ENCODE assay signal across 1 cellular context in the genomic region with DNA sequence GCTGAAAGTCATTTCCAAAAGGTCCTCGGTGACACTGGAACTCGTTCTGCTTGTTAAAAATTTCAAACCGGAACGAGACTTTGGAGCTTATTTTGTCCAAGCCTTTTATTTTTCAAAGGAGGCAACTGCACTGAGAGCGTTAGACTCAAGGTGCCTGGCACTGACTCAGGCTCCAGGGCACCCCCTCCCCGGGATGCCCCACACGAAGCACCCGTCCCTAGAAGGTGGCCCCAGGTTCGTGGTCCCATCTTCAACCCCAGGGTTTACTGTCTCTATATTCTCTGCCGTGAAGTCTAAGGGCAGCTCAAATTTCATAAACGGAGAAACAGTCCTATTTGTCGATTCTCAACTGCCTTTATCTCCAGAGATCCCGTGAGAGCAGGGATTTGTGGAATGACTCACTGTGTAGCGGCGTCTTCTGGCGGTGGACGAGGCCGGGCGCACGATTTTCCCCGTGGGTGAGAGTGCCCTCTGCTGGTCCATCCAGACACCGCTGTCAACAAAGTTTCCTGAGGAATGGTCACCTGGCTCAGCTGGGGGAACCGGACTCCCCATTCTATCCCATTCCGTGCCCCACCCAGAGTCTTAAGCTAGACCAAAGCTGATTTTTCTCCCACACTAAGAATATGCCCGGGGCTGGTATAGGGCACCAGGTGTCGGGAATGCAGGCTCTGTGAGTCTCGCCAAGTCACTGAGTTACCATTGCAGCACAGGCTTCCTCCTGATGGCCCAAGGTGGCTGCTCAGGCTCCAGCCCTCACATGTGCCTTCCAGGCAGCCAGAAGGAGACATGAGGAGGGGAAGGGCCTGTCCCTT.
TF ChIP-seq lines count a peak whose summit lies in the region.

No MANE protein-coding gene starts in this region.

TF ChIP-seq in HepG2, 621 proteins besides CTCF, POLR2A, EP300 and RAD21 (continued from another document and continues in another):
- TF ChIP-seq ZSCAN5A (CRISPR knock-in tag; IDR thresholded peaks at IDR 0.05; ENCODE audit: borderline replicate concordance) (peak; percentile 64; the same call in 1 of the 2 replicates), STAT5B (CRISPR knock-in tag; IDR thresholded peaks at IDR 0.05) (no peak), PITX1 (CRISPR knock-in tag; IDR thresholded peaks at IDR 0.05) (peak; percentile 60; the same call in 1 of the 2 replicates), GPN1 (CRISPR knock-in tag; IDR thresholded peaks at IDR 0.05; ENCODE audit: borderline replicate concordance) (no peak), FOXO1 (CRISPR knock-in tag; IDR thresholded peaks at IDR 0.05) (peak; percentile 62), ZKSCAN8 (CRISPR knock-in tag; IDR thresholded peaks at IDR 0.05; ENCODE audit: borderline replicate concordance) (no peak), ZNF281 (CRISPR knock-in tag; IDR thresholded peaks at IDR 0.05; ENCODE audit: borderline replicate concordance) (peak; percentile 21; the same call in 1 of the 2 replicates), SMC3 (IDR thresholded peaks at IDR 0.05; ENCODE audit: low read length) (peak; percentile 71), ZBTB7B (CRISPR knock-in tag; IDR thresholded peaks at IDR 0.05) (peak; percentile 30; the same call in 1 of the 2 replicates), CAMTA2 (CRISPR knock-in tag; IDR thresholded peaks at IDR 0.05; ENCODE audit: borderline replicate concordance) (no peak), MEIS2 (CRISPR knock-in tag; IDR thresholded peaks at IDR 0.05) (no peak), ZNF280B (CRISPR knock-in tag; IDR thresholded peaks at IDR 0.05; ENCODE audit: borderline replicate concordance) (0 out of 2 replicates have a peak, but pooled peaks have one; percentile 12), GFI1 (CRISPR knock-in tag; IDR thresholded peaks at IDR 0.05; ENCODE audit: borderline replicate concordance) (peak; percentile 59; the same call in 1 of the 2 replicates), SAP130 (CRISPR knock-in tag; IDR thresholded peaks at IDR 0.05; ENCODE audit: low read depth) (peak; percentile 66), PAXIP1 (CRISPR knock-in tag; conservative IDR thresholded peaks at IDR 0.05) (no peak; the same call in 1 of the 2 replicates), ZNF17 (CRISPR knock-in tag; IDR thresholded peaks at IDR 0.05) (no peak), ZNF280D (CRISPR knock-in tag; IDR thresholded peaks at IDR 0.05) (0 out of 2 replicates have a peak, but pooled peaks have one; percentile 56), ZNF263 (CRISPR knock-in tag; IDR thresholded peaks at IDR 0.05) (0 out of 2 replicates have a peak, but pooled peaks have one; percentile 36), RXRB (CRISPR knock-in tag; IDR thresholded peaks at IDR 0.05; ENCODE audit: borderline replicate concordance) (peak; percentile 29; the same call in 1 of the 2 replicates), NFKBIZ (CRISPR knock-in tag; IDR thresholded peaks at IDR 0.05) (no peak), ZNF670 (CRISPR knock-in tag; IDR thresholded peaks at IDR 0.05; ENCODE audit: borderline replicate concordance) (0 out of 2 replicates have a peak, but pooled peaks have one; percentile 44), NFYB (CRISPR knock-in tag; IDR thresholded peaks at IDR 0.05) (peak; percentile 27; the same call in 1 of the 2 replicates), ZNF230 (CRISPR knock-in tag; IDR thresholded peaks at IDR 0.05) (no peak)
- TF ChIP-seq, protein P1, sequence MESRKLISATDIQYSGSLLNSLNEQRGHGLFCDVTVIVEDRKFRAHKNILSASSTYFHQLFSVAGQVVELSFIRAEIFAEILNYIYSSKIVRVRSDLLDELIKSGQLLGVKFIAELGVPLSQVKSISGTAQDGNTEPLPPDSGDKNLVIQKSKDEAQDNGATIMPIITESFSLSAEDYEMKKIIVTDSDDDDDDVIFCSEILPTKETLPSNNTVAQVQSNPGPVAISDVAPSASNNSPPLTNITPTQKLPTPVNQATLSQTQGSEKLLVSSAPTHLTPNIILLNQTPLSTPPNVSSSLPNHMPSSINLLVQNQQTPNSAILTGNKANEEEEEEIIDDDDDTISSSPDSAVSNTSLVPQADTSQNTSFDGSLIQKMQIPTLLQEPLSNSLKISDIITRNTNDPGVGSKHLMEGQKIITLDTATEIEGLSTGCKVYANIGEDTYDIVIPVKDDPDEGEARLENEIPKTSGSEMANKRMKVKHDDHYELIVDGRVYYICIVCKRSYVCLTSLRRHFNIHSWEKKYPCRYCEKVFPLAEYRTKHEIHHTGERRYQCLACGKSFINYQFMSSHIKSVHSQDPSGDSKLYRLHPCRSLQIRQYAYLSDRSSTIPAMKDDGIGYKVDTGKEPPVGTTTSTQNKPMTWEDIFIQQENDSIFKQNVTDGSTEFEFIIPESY (CRISPR knock-in tag; IDR thresholded peaks at IDR 0.05): 0 out of 2 replicates have a peak, but pooled peaks have one; percentile 16
- TF ChIP-seq, protein P2, sequence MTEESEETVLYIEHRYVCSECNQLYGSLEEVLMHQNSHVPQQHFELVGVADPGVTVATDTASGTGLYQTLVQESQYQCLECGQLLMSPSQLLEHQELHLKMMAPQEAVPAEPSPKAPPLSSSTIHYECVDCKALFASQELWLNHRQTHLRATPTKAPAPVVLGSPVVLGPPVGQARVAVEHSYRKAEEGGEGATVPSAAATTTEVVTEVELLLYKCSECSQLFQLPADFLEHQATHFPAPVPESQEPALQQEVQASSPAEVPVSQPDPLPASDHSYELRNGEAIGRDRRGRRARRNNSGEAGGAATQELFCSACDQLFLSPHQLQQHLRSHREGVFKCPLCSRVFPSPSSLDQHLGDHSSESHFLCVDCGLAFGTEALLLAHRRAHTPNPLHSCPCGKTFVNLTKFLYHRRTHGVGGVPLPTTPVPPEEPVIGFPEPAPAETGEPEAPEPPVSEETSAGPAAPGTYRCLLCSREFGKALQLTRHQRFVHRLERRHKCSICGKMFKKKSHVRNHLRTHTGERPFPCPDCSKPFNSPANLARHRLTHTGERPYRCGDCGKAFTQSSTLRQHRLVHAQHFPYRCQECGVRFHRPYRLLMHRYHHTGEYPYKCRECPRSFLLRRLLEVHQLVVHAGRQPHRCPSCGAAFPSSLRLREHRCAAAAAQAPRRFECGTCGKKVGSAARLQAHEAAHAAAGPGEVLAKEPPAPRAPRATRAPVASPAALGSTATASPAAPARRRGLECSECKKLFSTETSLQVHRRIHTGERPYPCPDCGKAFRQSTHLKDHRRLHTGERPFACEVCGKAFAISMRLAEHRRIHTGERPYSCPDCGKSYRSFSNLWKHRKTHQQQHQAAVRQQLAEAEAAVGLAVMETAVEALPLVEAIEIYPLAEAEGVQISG (CRISPR knock-in tag; IDR thresholded peaks at IDR 0.05): peak; percentile 27; the same call in 1 of the 2 replicates
- TF ChIP-seq, protein P3, sequence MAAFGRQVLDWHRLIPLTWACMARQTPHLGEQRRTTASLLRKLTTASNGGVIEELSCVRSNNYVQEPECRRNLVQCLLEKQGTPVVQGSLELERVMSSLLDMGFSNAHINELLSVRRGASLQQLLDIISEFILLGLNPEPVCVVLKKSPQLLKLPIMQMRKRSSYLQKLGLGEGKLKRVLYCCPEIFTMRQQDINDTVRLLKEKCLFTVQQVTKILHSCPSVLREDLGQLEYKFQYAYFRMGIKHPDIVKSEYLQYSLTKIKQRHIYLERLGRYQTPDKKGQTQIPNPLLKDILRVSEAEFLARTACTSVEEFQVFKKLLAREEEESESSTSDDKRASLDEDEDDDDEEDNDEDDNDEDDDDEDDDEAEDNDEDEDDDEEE (CRISPR knock-in tag; IDR thresholded peaks at IDR 0.05): no peak
- TF ChIP-seq, protein P4, sequence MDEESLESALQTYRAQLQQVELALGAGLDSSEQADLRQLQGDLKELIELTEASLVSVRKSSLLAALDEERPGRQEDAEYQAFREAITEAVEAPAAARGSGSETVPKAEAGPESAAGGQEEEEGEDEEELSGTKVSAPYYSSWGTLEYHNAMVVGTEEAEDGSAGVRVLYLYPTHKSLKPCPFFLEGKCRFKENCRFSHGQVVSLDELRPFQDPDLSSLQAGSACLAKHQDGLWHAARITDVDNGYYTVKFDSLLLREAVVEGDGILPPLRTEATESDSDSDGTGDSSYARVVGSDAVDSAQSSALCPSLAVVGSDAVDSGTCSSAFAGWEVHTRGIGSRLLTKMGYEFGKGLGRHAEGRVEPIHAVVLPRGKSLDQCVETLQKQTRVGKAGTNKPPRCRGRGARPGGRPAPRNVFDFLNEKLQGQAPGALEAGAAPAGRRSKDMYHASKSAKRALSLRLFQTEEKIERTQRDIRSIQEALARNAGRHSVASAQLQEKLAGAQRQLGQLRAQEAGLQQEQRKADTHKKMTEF (CRISPR knock-in tag; IDR thresholded peaks at IDR 0.05): peak; percentile 67; the same call in 1 of the 2 replicates
